In genomic region chr1:147641695-147642592, GRCh38 we compare ENCODE assay signal across 1 cellular context.
TF ChIP-seq lines count a peak whose summit lies in the region.

No MANE protein-coding gene starts in this region.

TF ChIP-seq in SK-N-SH treated with all-trans-retinoic acid at 6 μM for 48 hours, 23 proteins besides CTCF, POLR2A, EP300 and RAD21 (continued from another document):
- TF ChIP-seq TSHZ2 (CRISPR knock-in tag; IDR thresholded peaks at IDR 0.05) (no peak), ZNF8 (CRISPR knock-in tag; IDR thresholded peaks at IDR 0.05) (no peak), CSRNP3 (CRISPR knock-in tag; IDR thresholded peaks at IDR 0.05) (no peak)
